In genomic region chr11:85827768-85828639, GRCh38 we compare ENCODE assay signal across 10 cellular contexts. TPM values are rescaled to one million over a fixed set of nuclear protein-coding genes. Genes with fewer than 3 reads are reported as not detected.
DNase-seq lines count a peak whose midpoint lies in the region; ATAC-seq, FAIRE-seq and TF ChIP-seq lines count a peak whose summit lies in the region.
"Had no signal": no experiment of that assay in that cellular context is flagged by ENCODE, and none has a peak within 500 bp of the region (broad histone marks: within the 10 kb centered on the region; RNA-seq: fewer than 3 reads in every experiment).

No MANE protein-coding gene starts in this region.

- DNase-seq in A549 (ENCODE audit: low read depth in 1 of 2, low spot score in 1 of 2): peak; percentile 69 to 85
- DNase-seq in HCT116 (ENCODE audit: low read depth, low spot score): peak; percentile 77
- no peak for DNase-seq in activated naive CD8-positive, alpha-beta T cell treated with anti-CD3 and anti-CD28 coated beads, Interleukin-2, amount 50 U/mL, for 24 hours
- DNase-seq in kidney glomerular epithelial cell (lab: John Stamatoyannopoulos, UW): peak; percentile 86
- DNase-seq in stimulated activated CD4-positive, alpha-beta T cell treated with anti-CD3 and anti-CD28 coated beads, Interleukin-4, amount 100 ng/mL, for 4 hours: no peak
- no peak for DNase-seq in AML-193 (lab: John Stamatoyannopoulos, UW)
- DNase-seq: NCI-H1694 had no signal

- no TSS peak for BruUV-seq in HCT116 (replicated peaks; lab: Mats Ljungman, UMichigan)

- POLR2A ChIA-PET in A549 (lab: Yijun Ruan, JAX) (interaction anchor here (1.0 to 1.2 kb wide), 3 partner anchors 27 to 163 kb away, joined by 3 to 4 read pairs (median 3); partner anchors contain the start of gene CREBZF), HCT116 (lab: Charles Lee) (interaction anchor here (0.6 to 1.3 kb wide), 3 partner anchors 16 to 178 kb away, joined by 3 read pairs; no protein-coding TSS in a partner anchor)

- FAIRE-seq in A549 (lab: Jason Lieb, UNC): no peak

- H3K9me3 ChIP-seq in A549: no peaks in the 10 kb centered on the region
- no peaks in the 10 kb centered on the region for H3K9me3 ChIP-seq in HCT116 (ENCODE audit: control insufficient read depth in 1 of 2, insufficient read depth in 1 of 2, low read depth in 1 of 2, low read length in 2 of 2)

- no peaks in the 10 kb centered on the region for H3K9me2 ChIP-seq in HCT116 (ENCODE audit: insufficient read depth)

- no peaks in the 10 kb centered on the region for H3K9me3 Mint-ChIP-seq in activated naive CD8-positive, alpha-beta T cell treated with anti-CD3 and anti-CD28 coated beads, Interleukin-2, amount 50 U/mL, for 24 hours
- H3K9me3 Mint-ChIP-seq: dendritic cell treated with granulocyte-macrophage colony-stimulating factor and Interleukin-4, amounts not matched to agents 40 ng/mL and 50 ng/mL, for 4 days had no signal

- H2AFZ ChIP-seq in HCT116 (ENCODE audit: low read depth, low read length, poor library complexity, severe bottlenecking): peak overlapping the region; percentile 79

- TF ChIP-seq POLR2A in A549 (IDR thresholded peaks at IDR 0.05; ENCODE audit: low read length) (no peak), HCT116 (IDR thresholded peaks at IDR 0.05; ENCODE audit: borderline replicate concordance, extremely low read depth, insufficient read depth, insufficient read length) (no peak)

- peaks cover 49% of the 10 kb centered on the region for H3K4me1 Mint-ChIP-seq in activated naive CD8-positive, alpha-beta T cell treated with anti-CD3 and anti-CD28 coated beads, Interleukin-2, amount 50 U/mL, for 24 hours

- no peaks in the 10 kb centered on the region for H3K27me3 Mint-ChIP-seq in activated naive CD8-positive, alpha-beta T cell treated with anti-CD3 and anti-CD28 coated beads, Interleukin-2, amount 50 U/mL, for 24 hours

- CTCF ChIA-PET in A549 (lab: Yijun Ruan, JAX): interaction anchor here (0.6 to 5.2 kb wide), 8 partner anchors 15 to 1434 kb away, joined by 3 to 35 read pairs (median 10); partner anchors contain the start of gene CCDC83
- CTCF ChIA-PET in HCT116 (lab: Charles Lee): interaction anchor here (1.5 kb wide), 1 partner anchor 19 kb away, joined by 5 read pairs; no protein-coding TSS in a partner anchor

- TF ChIP-seq EP300 in A549 (IDR thresholded peaks at IDR 0.05): peak; percentile 54 to 68; a peak in 3 of 5 replicates

- peak overlapping the region; percentile 15 for H3K9ac ChIP-seq in HCT116 (ENCODE audit: low read length)

- H3K4me3 Mint-ChIP-seq in activated naive CD8-positive, alpha-beta T cell treated with anti-CD3 and anti-CD28 coated beads, Interleukin-2, amount 50 U/mL, for 24 hours: no peak overlapping the region
- H3K4me3 Mint-ChIP-seq: dendritic cell treated with granulocyte-macrophage colony-stimulating factor and Interleukin-4, amounts not matched to agents 40 ng/mL and 50 ng/mL, for 4 days had no signal

- peak overlapping the region; percentile 27 for H3K27ac Mint-ChIP-seq in activated naive CD8-positive, alpha-beta T cell treated with anti-CD3 and anti-CD28 coated beads, Interleukin-2, amount 50 U/mL, for 24 hours
- H3K27ac Mint-ChIP-seq: dendritic cell treated with granulocyte-macrophage colony-stimulating factor and Interleukin-4, amounts not matched to agents 40 ng/mL and 50 ng/mL, for 4 days had no signal

- intact Hi-C loops in HCT116 (cut with micrococcal nuclease): loop anchor here (2.0 to 10.0 kb wide), 3 partner anchors 133 to 231 kb away; partner anchors contain the start of gene CREBZF

- TF ChIP-seq CTCF in A549 (IDR thresholded peaks at IDR 0.05) (no peak), HCT116 (IDR thresholded peaks at IDR 0.05 in 2 of 3, conservative IDR thresholded peaks at IDR 0.05 in 1 of 3; ENCODE audit: borderline replicate concordance in 1 of 3, insufficient read depth in 1 of 3, low read depth in 2 of 3, low read length in 2 of 3) (no peak)

- TF ChIP-seq RAD21 in A549 (conservative IDR thresholded peaks at IDR 0.05 in 1 of 2, IDR thresholded peaks at IDR 0.05 in 1 of 2): peak; percentile 9 to 45; a peak in 2 of 5 replicates
- TF ChIP-seq RAD21 in HCT116 (IDR thresholded peaks at IDR 0.05; ENCODE audit: low read depth): no peak

- H3K27ac ChIP-seq in A549 (peak overlapping the region; percentile 71 to 80), HCT116 (ENCODE audit: low read depth, low read length) (peak overlapping the region; percentile 75)

- H3K4me1 ChIP-seq in A549 (peaks cover 56% of the 10 kb centered on the region), HCT116 (ENCODE audit: control insufficient read depth in 1 of 2, insufficient read depth in 2 of 2, low read length in 2 of 2) (peaks cover 26 to 47% of the 10 kb centered on the region in 2 experiments)

- H3K4me3 ChIP-seq in A549 (0 out of 3 replicates have a peak overlapping the region, but pooled peaks have one; percentile 16), HCT116 (replicated peaks in 1 of 2; ENCODE audit: low read depth in 1 of 2, low read length in 2 of 2) (peak overlapping the region in 1 of 2 experiments; percentile 29; a peak in 2 of 4 replicates)

- H3K36me3 Mint-ChIP-seq in activated naive CD8-positive, alpha-beta T cell treated with anti-CD3 and anti-CD28 coated beads, Interleukin-2, amount 50 U/mL, for 24 hours (ENCODE audit: low read depth): no peaks in the 10 kb centered on the region

- H4K20me1 ChIP-seq in HCT116 (ENCODE audit: insufficient read depth): no peaks in the 10 kb centered on the region

- H3K4me2 ChIP-seq in A549 (peak overlapping the region; percentile 88), HCT116 (ENCODE audit: low read length) (peak overlapping the region; percentile 67)

- 0% methylated on average over 2 of the region's 2 CpGs for WGBS in A549 (ENCODE audit: missing lambda C conversion rate)

- no peaks in the 10 kb centered on the region for H3K27me3 ChIP-seq in HCT116 (ENCODE audit: insufficient read depth, low read length)

- RAD21 ChIA-PET in HCT116 (lab: Charles Lee; ENCODE audit: low non-redundant PET in 1 of 2, low total read pairs in 2 of 2, uncharacterized antibody in 2 of 2, unreplicated experiment in 2 of 2): no interaction called here

- no peaks in the 10 kb centered on the region for H3K36me3 ChIP-seq in HCT116 (ENCODE audit: control insufficient read depth in 1 of 2, insufficient read depth in 2 of 2, low read length in 2 of 2)

- H3K79me2 ChIP-seq in HCT116 (ENCODE audit: insufficient read depth, low read length): no peaks in the 10 kb centered on the region

- ATAC-seq in A549: peak; percentile 62 to 78
- ATAC-seq in HCT116: peak; percentile 71
- peak; percentile 37 for ATAC-seq in activated naive CD8-positive, alpha-beta T cell treated with anti-CD3 and anti-CD28 coated beads, Interleukin-2, amount 50 U/mL, for 24 hours
- no peak for ATAC-seq in HG02885 (IDR thresholded peaks at IDR 0.05; ENCODE audit: poor library complexity, unreplicated experiment)
- no peak for ATAC-seq in GM21381 (IDR thresholded peaks at IDR 0.05; ENCODE audit: unreplicated experiment)

TF ChIP-seq in A549, 52 proteins besides CTCF, POLR2A, EP300 and RAD21 (continues in another document):
- TF ChIP-seq, protein P1, sequence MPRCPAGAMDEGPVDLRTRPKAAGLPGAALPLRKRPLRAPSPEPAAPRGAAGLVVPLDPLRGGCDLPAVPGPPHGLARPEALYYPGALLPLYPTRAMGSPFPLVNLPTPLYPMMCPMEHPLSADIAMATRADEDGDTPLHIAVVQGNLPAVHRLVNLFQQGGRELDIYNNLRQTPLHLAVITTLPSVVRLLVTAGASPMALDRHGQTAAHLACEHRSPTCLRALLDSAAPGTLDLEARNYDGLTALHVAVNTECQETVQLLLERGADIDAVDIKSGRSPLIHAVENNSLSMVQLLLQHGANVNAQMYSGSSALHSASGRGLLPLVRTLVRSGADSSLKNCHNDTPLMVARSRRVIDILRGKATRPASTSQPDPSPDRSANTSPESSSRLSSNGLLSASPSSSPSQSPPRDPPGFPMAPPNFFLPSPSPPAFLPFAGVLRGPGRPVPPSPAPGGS (IDR thresholded peaks at IDR 0.05): peak; percentile 72; the same call in 1 of the 3 replicates
- TF ChIP-seq, protein P2, sequence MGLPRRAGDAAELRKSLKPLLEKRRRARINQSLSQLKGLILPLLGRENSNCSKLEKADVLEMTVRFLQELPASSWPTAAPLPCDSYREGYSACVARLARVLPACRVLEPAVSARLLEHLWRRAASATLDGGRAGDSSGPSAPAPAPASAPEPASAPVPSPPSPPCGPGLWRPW (IDR thresholded peaks at IDR 0.05): no peak
- no peak for TF ChIP-seq TFCP2L1 (CRISPR knock-in tag; IDR thresholded peaks at IDR 0.05)
- peak; percentile 99 for TF ChIP-seq JUNB (IDR thresholded peaks at IDR 0.05)

TF ChIP-seq in HCT116, 20 proteins besides CTCF, POLR2A, EP300 and RAD21 (continues in another document):
- TF ChIP-seq SIN3A (IDR thresholded peaks at IDR 0.05; ENCODE audit: low read depth) (no peak), YY1 (IDR thresholded peaks at IDR 0.05; ENCODE audit: extremely low read depth, insufficient replicate concordance, low read depth, low read length) (no peak), TCF7L2 (IDR thresholded peaks at IDR 0.05; ENCODE audit: borderline replicate concordance, extremely low read depth, insufficient read depth, insufficient read length) (peak; percentile 76), JUND (IDR thresholded peaks at IDR 0.05) (peak; percentile 93), SP1 (IDR thresholded peaks at IDR 0.05; ENCODE audit: low read depth) (peak; percentile 79), SRF (IDR thresholded peaks at IDR 0.05; ENCODE audit: low read depth) (peak; percentile 72; the same call in 1 of the 2 replicates)

RNA-seq across cellular contexts. Expression of gene SYTL2, which starts 17.1 kb away (rescaled TPM):
- polyA plus RNA-seq in A549 (2011; rRNA removed) (34.2 and 41.6 TPM in 2 replicates), A549 (2017; fragmentation: RNase III; extraction: RNeasy Plus Mini Kit Qiagen cat#74134 plus additional on column Dnase treatment) (10.8 to 15.5 TPM (median 11.6 TPM) in 3 replicates)
- 4.1 and 4.6 TPM in 2 replicates for polyA plus RNA-seq in A549 (2012; cell fraction: cytosol; rRNA removed)
- 5.4 and 13.3 TPM in 2 replicates for polyA plus RNA-seq in A549 (2012; cell fraction: nucleus; rRNA removed)
- polyA minus RNA-seq in A549 (2011; rRNA and poly(A)+ RNA removed): 15.1 and 16.5 TPM in 2 replicates
- 12.6 TPM for total RNA-seq in HCT116 (2021; ENCODE audit: unreplicated experiment)
- 2.1 and 2.6 TPM in 2 replicates for polyA plus RNA-seq in HCT116 (2012)

RNA-seq across cellular contexts. Expression of gene CCDC83, which starts 27.2 kb away (rescaled TPM):
- polyA plus RNA-seq in A549 (2011; rRNA removed) (not detected in 2 replicates), A549 (2017; fragmentation: RNase III; extraction: RNeasy Plus Mini Kit Qiagen cat#74134 plus additional on column Dnase treatment) (not detected in 3 replicates)
- polyA plus RNA-seq in A549 (2012; cell fraction: cytosol; rRNA removed): not detected in 2 replicates
- not detected in 2 replicates for polyA plus RNA-seq in A549 (2012; cell fraction: nucleus; rRNA removed)
- not detected in 2 replicates for polyA minus RNA-seq in A549 (2011; rRNA and poly(A)+ RNA removed)
- total RNA-seq in HCT116 (2021; ENCODE audit: unreplicated experiment): not detected
- 0.02 TPM in 1 of 2 replicates, not detected in the other for polyA plus RNA-seq in HCT116 (2012)

Comparison
In these comparisons a context has a peak if more than half of its experiments do, and no peak if none do; other contexts are left out.
1. ATAC-seq: peak in A549 (2 of 2), HCT116 (single experiment) and activated naive CD8-positive, alpha-beta T cell treated with anti-CD3 and anti-CD28 coated beads, Interleukin-2, amount 50 U/mL, for 24 hours (single experiment); none in HG02885 (single experiment) and GM21381 (single experiment).
2. DNase-seq: peak in A549 (2 of 2), HCT116 (single experiment) and kidney glomerular epithelial cell (single experiment); none in activated naive CD8-positive, alpha-beta T cell treated with anti-CD3 and anti-CD28 coated beads, Interleukin-2, amount 50 U/mL, for 24 hours (single experiment), stimulated activated CD4-positive, alpha-beta T cell treated with anti-CD3 and anti-CD28 coated beads, Interleukin-4, amount 100 ng/mL, for 4 hours (0 of 2) and AML-193 (0 of 2).
3. Of the 6 proteins assayed by ChIP-seq in both A549 and HCT116: peak only in A549: RAD21; only in HCT116: none; in both: CEBPB and MAX; in neither: 3.